ENCODE assay signal across 21 cellular contexts in the genomic region with DNA sequence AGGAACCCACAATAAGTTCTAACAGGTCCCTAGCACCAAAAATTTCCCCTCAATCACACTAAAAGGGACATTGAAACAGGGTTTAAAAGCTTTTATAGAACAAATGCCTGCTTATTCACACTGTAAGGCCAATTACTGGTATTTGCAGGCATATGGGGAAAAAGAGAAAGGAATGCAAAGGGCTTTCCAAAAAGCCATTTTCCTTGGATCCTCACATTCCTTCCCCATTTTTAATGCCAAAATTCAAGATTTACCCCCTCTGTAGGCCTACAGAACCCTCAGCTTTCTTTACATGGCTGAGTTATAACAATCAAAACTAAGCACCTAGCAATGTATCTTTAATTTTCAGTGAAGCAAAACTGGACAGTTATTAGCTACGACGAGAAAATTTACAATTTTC.
"Had no signal": no experiment of that assay in that cellular context is flagged by ENCODE, and none has a peak within 500 bp of the region (broad histone marks: within the 10 kb centered on the region; RNA-seq: fewer than 3 reads in every experiment).

No MANE protein-coding gene starts in this region.

- DNase-seq: dermis blood vessel endothelial cell; effector memory CD4-positive, alpha-beta T cell; foreskin fibroblast; gastrocnemius medialis; head of caudate nucleus; kidney; right lobe of liver; small intestine; stimulated activated CD4-positive, alpha-beta T cell treated with anti-CD3 and anti-CD28 coated beads, Interleukin-15, amount 100 ng/mL, for 24 hours; stimulated activated CD4-positive, alpha-beta T cell treated with anti-CD3 and anti-CD28 coated beads, Interleukin-2, amount 100 ng/mL, for 48 hours; stimulated activated naive B cell treated with anti-CD40 and anti-IgM and Interleukin-4, amounts not matched to agents 10 μg/mL and 1 μg/mL and 100 μg/mL, for 72 hours; upper lobe of left lung had no signal

- H3K9me3 ChIP-seq: esophagus muscularis mucosa, gastrocnemius medialis, neutrophil, right lobe of liver, thoracic aorta, tibial nerve, upper lobe of left lung had no signal

- H3K36me3 ChIP-seq: right lobe of liver, thoracic aorta, tibial nerve had no signal

- ATAC-seq: gastrocnemius medialis; left lobe of liver; natural killer cell treated with Interleukin-12 subunit alpha and Interleukin-12 subunit beta and Interleukin-15 and Interleukin-18, amount 100 ng/mL, for 72 hours; right lobe of liver; stimulated activated naive B cell treated with anti-CD40 and anti-IgM and Interleukin-4, amounts not matched to agents 10 μg/mL and 1 μg/mL and 100 μg/mL, for 72 hours had no signal

- H3K9ac ChIP-seq: parathyroid adenoma had no signal

- H3K4me1 ChIP-seq: esophagus muscularis mucosa, gastrocnemius medialis, right lobe of liver, upper lobe of left lung had no signal

- H2AFZ ChIP-seq: parathyroid adenoma had no signal

- H3K4me3 ChIP-seq: coronary artery, esophagus muscularis mucosa, gastrocnemius medialis, lung, right lobe of liver, thoracic aorta, tibial nerve, upper lobe of left lung had no signal

- H3K27me3 ChIP-seq: esophagus muscularis mucosa, gastrocnemius medialis, neutrophil, right lobe of liver, tibial nerve, upper lobe of left lung had no signal

- H3K27ac ChIP-seq: coronary artery, esophagus muscularis mucosa, gastrocnemius medialis, neutrophil, parathyroid adenoma, right lobe of liver, thoracic aorta, tibial nerve, upper lobe of left lung had no signal
